Comparison of ENCODE assay signal across 8 cellular contexts in genomic region chr9:105694320-105694847, GRCh38. TPM values are rescaled to one million over a fixed set of nuclear protein-coding genes. Genes with fewer than 3 reads are reported as not detected.
A peak's percentile ranks its signal among the peaks of the same experiment; 100 is the strongest.
DNase-seq lines count a peak whose midpoint lies in the region; ATAC-seq and TF ChIP-seq lines count a peak whose summit lies in the region.

A gene with protein sequence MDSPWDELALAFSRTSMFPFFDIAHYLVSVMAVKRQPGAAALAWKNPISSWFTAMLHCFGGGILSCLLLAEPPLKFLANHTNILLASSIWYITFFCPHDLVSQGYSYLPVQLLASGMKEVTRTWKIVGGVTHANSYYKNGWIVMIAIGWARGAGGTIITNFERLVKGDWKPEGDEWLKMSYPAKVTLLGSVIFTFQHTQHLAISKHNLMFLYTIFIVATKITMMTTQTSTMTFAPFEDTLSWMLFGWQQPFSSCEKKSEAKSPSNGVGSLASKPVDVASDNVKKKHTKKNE (plus strand): TSS chr9:105694541. CDS start chr9:105694661, 120 bp downstream.

- intact Hi-C loops in activated B cell treated with CpG ODN at 0.5 μM for 24 hours (cut with micrococcal nuclease) = loop anchor here (1.0 to 10.0 kb wide), 13 partner anchors 14 to 1588 kb away; partner anchors contain the start of genes ABCA1, FKTN, NIPSNAP3A and NIPSNAP3B

- peak within 1 kb of the TSS; percentile 78 for H3K4me3 ChIP-seq in AG04450 (ENCODE audit: low read depth, low read length)

- ATAC-seq in GM18861 (IDR thresholded peaks at IDR 0.05; ENCODE audit: unreplicated experiment) (peak; percentile 68), HG03064 (IDR thresholded peaks at IDR 0.05; ENCODE audit: low read depth, unreplicated experiment) (peak; percentile 69), activated B cell treated with CpG ODN at 0.5 μM for 24 hours (ENCODE audit: low read depth) (peak; percentile 80)

- TF ChIP-seq CTCF in AG04450 (IDR thresholded peaks at IDR 0.05; ENCODE audit: low read depth, low read length) (no peak), activated B cell treated with CpG ODN at 0.5 μM for 24 hours (IDR thresholded peaks at IDR 0.05) (no peak)

- DNase-seq in AG04450 (ENCODE audit: low read depth, low spot score) = no peak
- peak; percentile 77 for DNase-seq in NCI-H2171 (lab: John Stamatoyannopoulos, UW)
- DNase-seq in activated B cell treated with CpG ODN at 0.5 μM for 24 hours = peak; percentile 85
- peak; percentile 80 for DNase-seq in central memory CD4-positive, alpha-beta T cell
- DNase-seq in kidney glomerular epithelial cell (lab: John Stamatoyannopoulos, UW) = peak; percentile 52
- peak; percentile 40 to 68 for DNase-seq in stimulated activated CD4-positive, alpha-beta T cell treated with anti-CD3 and anti-CD28 coated beads, Interleukin-15, amount 100 ng/mL, for 48 hours (ENCODE audit: low read depth in 2 of 2)

- H3K27ac Mint-ChIP-seq in activated B cell treated with CpG ODN at 0.5 μM for 24 hours = peak within 1 kb of the TSS; percentile 84

- H3K4me1 Mint-ChIP-seq in activated B cell treated with CpG ODN at 0.5 μM for 24 hours = peaks cover 23% of the 10 kb centered on the region

- POLR2A ChIA-PET in AG04450 (lab: Yijun Ruan, JAX) = interaction anchor here (0.6 kb wide), 1 partner anchor 27 kb away, joined by 3 read pairs; no protein-coding TSS in a partner anchor
- POLR2A ChIA-PET in activated B cell treated with CpG ODN at 0.5 μM for 24 hours (lab: Charles Lee) = interaction anchor here (0.7 to 1.9 kb wide), 9 partner anchors 13 to 194 kb away, joined by 3 to 7 read pairs (median 4); partner anchors contain the start of gene TAL2

- no peak within 1 kb of the TSS for H3K27ac ChIP-seq in AG04450 (ENCODE audit: low read depth, low read length)

- no peaks in the 10 kb centered on the region; the same call in 1 of the 2 replicates for H3K9me3 ChIP-seq in AG04450 (ENCODE audit: control insufficient read depth, insufficient read depth, low read length)

- no peaks in the 10 kb centered on the region for H3K9me3 Mint-ChIP-seq in activated B cell treated with CpG ODN at 0.5 μM for 24 hours

- CTCF ChIA-PET in AG04450 (lab: Charles Lee) = interaction anchor here (4.3 kb wide), 1 partner anchor 24 kb away, joined by 16 read pairs; no protein-coding TSS in a partner anchor
- CTCF ChIA-PET in activated B cell treated with CpG ODN at 0.5 μM for 24 hours (lab: Charles Lee) = interaction anchor here (1.3 to 2.1 kb wide), 4 partner anchors 24 to 86 kb away, joined by 3 to 8 read pairs (median 4); no protein-coding TSS in a partner anchor

- peaks cover 4% of the 10 kb centered on the region for H3K36me3 Mint-ChIP-seq in activated B cell treated with CpG ODN at 0.5 μM for 24 hours (ENCODE audit: low read depth)

- H3K27me3 ChIP-seq in AG04450 (ENCODE audit: control insufficient read depth, insufficient read depth, low read length) = peaks cover 8% of the 10 kb centered on the region

- peaks cover 19% of the 10 kb centered on the region for H3K27me3 Mint-ChIP-seq in activated B cell treated with CpG ODN at 0.5 μM for 24 hours

- peak within 1 kb of the TSS; percentile 89 for H3K4me3 Mint-ChIP-seq in activated B cell treated with CpG ODN at 0.5 μM for 24 hours

RNA-seq across cellular contexts. Expression of the gene that starts here (rescaled TPM):
- polyA plus RNA-seq in AG04450 (2011; rRNA removed) = 5.1 and 7.5 TPM in 2 replicates
- polyA minus RNA-seq in AG04450 (2011; rRNA and poly(A)+ RNA removed) = 4.9 and 5.6 TPM in 2 replicates
- total RNA-seq in activated B cell treated with CpG ODN at 0.5 μM for 24 hours = 10.9 and 12.7 TPM in 2 replicates
